ENCODE assay signal across 8 cellular contexts in genomic region chr20:47272893-47273590, GRCh38.
DNase-seq lines count a peak whose midpoint lies in the region; ATAC-seq and TF ChIP-seq lines count a peak whose summit lies in the region.

No MANE protein-coding gene starts in this region.

- TF ChIP-seq CTCF in GM20000 (IDR thresholded peaks at IDR 0.05; ENCODE audit: extremely low read depth, missing control alignments) (peak; percentile 85), endothelial cell (IDR thresholded peaks at IDR 0.05; ENCODE audit: unreplicated experiment) (peak; percentile 86)

- ATAC-seq in activated CD4-positive, CD25-positive, alpha-beta regulatory T cell treated with anti-CD3 and anti-CD28 coated beads, Interleukin-2, amount 50 U/mL, for 24 hours = peak; percentile 54 to 56
- peak; percentile 44 to 46 for ATAC-seq in stimulated activated naive B cell treated with anti-CD40 and anti-IgM and Interleukin-4, amounts not matched to agents 10 μg/mL and 1 μg/mL and 100 μg/mL, for 72 hours (replicated peaks)
- no peak for ATAC-seq in HG02973 (IDR thresholded peaks at IDR 0.05; ENCODE audit: unreplicated experiment)

- H3K36me3 Mint-ChIP-seq in endothelial cell (ENCODE audit: low read depth, unreplicated experiment) = peaks cover 19% of the 10 kb centered on the region
- peaks cover 40 to 53% of the 10 kb centered on the region in 2 donors for H3K36me3 Mint-ChIP-seq in stimulated activated naive B cell treated with anti-CD40 and anti-IgM and Interleukin-4, amounts not matched to agents 10 μg/mL and 1 μg/mL and 100 μg/mL, for 72 hours

- peaks cover 4% of the 10 kb centered on the region for H3K4me1 Mint-ChIP-seq in endothelial cell (ENCODE audit: unreplicated experiment)
- peaks cover 40 to 63% of the 10 kb centered on the region in 2 donors for H3K4me1 Mint-ChIP-seq in stimulated activated naive B cell treated with anti-CD40 and anti-IgM and Interleukin-4, amounts not matched to agents 10 μg/mL and 1 μg/mL and 100 μg/mL, for 72 hours

- H3K4me3 Mint-ChIP-seq in endothelial cell (ENCODE audit: unreplicated experiment) = no peak overlapping the region
- H3K4me3 Mint-ChIP-seq in stimulated activated naive B cell treated with anti-CD40 and anti-IgM and Interleukin-4, amounts not matched to agents 10 μg/mL and 1 μg/mL and 100 μg/mL, for 72 hours = peak overlapping the region; percentile 41 to 67

- no peaks in the 10 kb centered on the region for H3K27me3 Mint-ChIP-seq in endothelial cell (ENCODE audit: unreplicated experiment)
- H3K27me3 Mint-ChIP-seq in stimulated activated naive B cell treated with anti-CD40 and anti-IgM and Interleukin-4, amounts not matched to agents 10 μg/mL and 1 μg/mL and 100 μg/mL, for 72 hours = no peaks in the 10 kb centered on the region

- no peaks in the 10 kb centered on the region for H3K9me3 Mint-ChIP-seq in endothelial cell (ENCODE audit: unreplicated experiment)
- H3K9me3 Mint-ChIP-seq in stimulated activated naive B cell treated with anti-CD40 and anti-IgM and Interleukin-4, amounts not matched to agents 10 μg/mL and 1 μg/mL and 100 μg/mL, for 72 hours = no peaks in the 10 kb centered on the region

- peak overlapping the region; percentile 22 for H3K27ac Mint-ChIP-seq in endothelial cell (ENCODE audit: unreplicated experiment)
- H3K27ac Mint-ChIP-seq in stimulated activated naive B cell treated with anti-CD40 and anti-IgM and Interleukin-4, amounts not matched to agents 10 μg/mL and 1 μg/mL and 100 μg/mL, for 72 hours = peak overlapping the region; percentile 89

- DNase-seq in AG20443 (ENCODE audit: low spot score) = peak; percentile 65
- DNase-seq in GM20000 (ENCODE audit: low spot score) = peak; percentile 53
- DNase-seq in NCI-H2196 treated with DMSO at 0.1 percent for 48 hours (lab: John Stamatoyannopoulos, UW; ENCODE audit: unreplicated experiment) = peak; percentile 54
- peak; percentile 66 for DNase-seq in endothelial cell (ENCODE audit: low spot score)
- peak; percentile 75 for DNase-seq in middle frontal gyrus (ENCODE audit: extremely low spot score, low spot score)
- DNase-seq in stimulated activated naive B cell treated with anti-CD40 and anti-IgM and Interleukin-4, amounts not matched to agents 10 μg/mL and 1 μg/mL and 100 μg/mL, for 72 hours = peak; percentile 22

Comparison
In these comparisons a context has a peak if more than half of its experiments do, and no peak if none do; other contexts are left out.
1. DNase-seq: peak in every context shown above with its lines; median percentile 75 in middle frontal gyrus; 66 in endothelial cell; 65 in AG20443; 54 in NCI-H2196 treated with DMSO at 0.1 percent for 48 hours; 53 in GM20000; 22 in stimulated activated naive B cell treated with anti-CD40 and anti-IgM and Interleukin-4, amounts not matched to agents 10 μg/mL and 1 μg/mL and 100 μg/mL, for 72 hours.